16 cellular contexts compared by ENCODE assay signal in the genomic region with DNA sequence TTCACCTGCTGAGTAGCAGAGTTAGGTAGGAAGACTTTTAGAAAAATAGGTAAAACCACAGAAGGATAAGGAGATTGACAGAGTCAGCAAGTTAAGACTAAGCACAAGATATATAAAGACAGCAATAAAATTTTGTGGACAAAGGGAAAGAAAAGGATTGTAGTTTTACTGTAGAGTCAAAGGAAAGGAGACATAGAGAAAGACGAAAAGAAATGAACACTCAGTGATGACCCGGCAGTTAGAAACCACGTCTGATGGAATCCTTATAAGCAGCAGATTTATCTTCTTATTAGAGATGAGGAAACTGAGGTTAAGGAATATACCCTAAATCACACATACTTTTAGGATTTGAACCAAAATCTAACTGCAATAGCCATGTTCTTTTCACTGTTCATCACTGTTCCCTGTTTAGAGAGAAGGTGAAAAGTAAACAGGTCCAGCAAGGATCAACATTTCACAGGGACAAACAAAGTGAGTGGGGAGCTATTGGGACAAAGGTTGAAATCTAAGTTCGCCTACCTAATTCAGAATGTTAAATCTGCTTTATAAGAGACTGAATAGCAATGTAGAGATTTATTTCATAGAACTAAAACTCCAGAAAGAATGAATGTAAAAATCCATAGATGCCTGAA.
"Had no signal": no experiment of that assay in that cellular context is flagged by ENCODE, and none has a peak within 500 bp of the region (broad histone marks: within the 10 kb centered on the region; RNA-seq: fewer than 3 reads in every experiment).

No MANE protein-coding gene starts in this region.

- H3K9me3 ChIP-seq: colonic mucosa, mucosa of descending colon, upper lobe of left lung had no signal

- DNase-seq: activated CD4-positive, alpha-beta T cell treated with anti-CD3 and anti-CD28 coated beads for 48 hours; activated CD8-positive, alpha-beta memory T cell treated with anti-CD3 and anti-CD28 coated beads, Interleukin-2, amount 50 U/mL, for 48 hours; activated CD8-positive, alpha-beta T cell treated with anti-CD3 and anti-CD28 coated beads, Interleukin-2, amount 10 ng/mL, durations not matched to agents 7 days and 5 days; colonic mucosa; effector CD8-positive, alpha-beta T cell; mucosa of descending colon; naive thymus-derived CD8-positive, alpha-beta T cell; nucleus accumbens; stimulated activated CD4-positive, alpha-beta T cell treated with anti-CD3 and anti-CD28 coated beads, Interleukin-2, amount 100 ng/mL, for 24 hours; stimulated activated naive CD4-positive, alpha-beta T cell; upper lobe of left lung had no signal

- FAIRE-seq: astrocyte had no signal

- H3K27ac Mint-ChIP-seq: activated CD8-positive, alpha-beta T cell treated with anti-CD3 and anti-CD28 coated beads, Interleukin-2, amount 10 ng/mL, durations not matched to agents 7 days and 5 days; progenitor cell of endocrine pancreas; WTC11 had no signal

- H3K36me3 ChIP-seq: cardiac muscle cell, colonic mucosa, upper lobe of left lung had no signal

- H3K27ac ChIP-seq: cardiac muscle cell, colonic mucosa had no signal

- H3K4me3 Mint-ChIP-seq: activated CD8-positive, alpha-beta T cell treated with anti-CD3 and anti-CD28 coated beads, Interleukin-2, amount 10 ng/mL, durations not matched to agents 7 days and 5 days; naive thymus-derived CD8-positive, alpha-beta T cell; WTC11 had no signal

- H3K27me3 ChIP-seq: cardiac muscle cell, colonic mucosa, upper lobe of left lung had no signal

- H3K27me3 Mint-ChIP-seq: naive thymus-derived CD8-positive, alpha-beta T cell; progenitor cell of endocrine pancreas had no signal

- ATAC-seq: activated CD8-positive, alpha-beta T cell treated with anti-CD3 and anti-CD28 coated beads, Interleukin-2, amount 10 ng/mL, durations not matched to agents 7 days and 5 days; mucosa of descending colon; naive thymus-derived CD8-positive, alpha-beta T cell; WTC11 had no signal

- H3K4me3 ChIP-seq: cardiac muscle cell, colonic mucosa, lung, mucosa of descending colon, upper lobe of left lung had no signal

- H3K4me1 ChIP-seq: colonic mucosa had no signal
